Comparison of ENCODE assay signal across 23 cellular contexts in the genomic region with DNA sequence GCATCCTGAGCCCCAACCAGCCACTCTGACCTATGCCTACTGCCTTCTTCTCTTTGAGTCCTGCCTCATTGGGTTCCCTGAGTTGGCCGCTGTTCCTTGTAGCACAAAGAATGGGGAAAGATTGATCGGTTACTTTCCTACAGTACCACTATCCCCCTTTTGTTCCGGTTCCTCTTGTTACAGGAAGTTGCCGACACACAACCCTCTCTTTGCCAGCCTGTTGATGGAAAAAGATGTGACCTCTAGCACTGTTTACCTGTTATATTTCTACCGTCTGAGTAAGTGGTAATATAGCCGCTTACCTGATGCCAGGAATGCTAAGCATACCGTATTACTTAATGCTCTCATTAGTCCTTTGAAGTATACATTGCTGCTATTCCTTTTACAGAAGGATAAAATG. TPM values are rescaled to one million over a fixed set of nuclear protein-coding genes. Genes with fewer than 3 reads are reported as not detected.
A peak's percentile ranks its signal among the peaks of the same experiment; 100 is the strongest.
DNase-seq lines count a peak whose midpoint lies in the region; ATAC-seq, FAIRE-seq and TF ChIP-seq lines count a peak whose summit lies in the region.
"Had no signal": no experiment of that assay in that cellular context is flagged by ENCODE, and none has a peak within 500 bp of the region (broad histone marks: within the 10 kb centered on the region; RNA-seq: fewer than 3 reads in every experiment).

No MANE protein-coding gene starts in this region.

- no peaks in the 10 kb centered on the region for H3K36me3 ChIP-seq in astrocyte (ENCODE audit: insufficient read depth, low read length)
- no peaks in the 10 kb centered on the region for H3K36me3 ChIP-seq in right lobe of liver
- no peaks in the 10 kb centered on the region for H3K36me3 ChIP-seq in right atrium auricular region
- no peaks in the 10 kb centered on the region for H3K36me3 ChIP-seq in psoas muscle (ENCODE audit: insufficient read depth in 1 of 2, low read depth in 1 of 2)
- no peaks in the 10 kb centered on the region for H3K36me3 ChIP-seq in prostate gland
- H3K36me3 ChIP-seq: BE2C had no signal

- no peak overlapping the region for H3K9ac ChIP-seq in astrocyte (ENCODE audit: low read length)

- H3K27me3 Mint-ChIP-seq in astrocyte (ENCODE audit: low read depth, unreplicated experiment) = peaks cover 12% of the 10 kb centered on the region

- DNase-seq in MV-4-11 (lab: John Stamatoyannopoulos, UW) (peak; percentile 9), astrocyte (ENCODE audit: low read depth) (no peak), right lobe of liver (no peak), right atrium auricular region (ENCODE audit: low spot score) (no peak), psoas muscle (no peak), prostate gland (ENCODE audit: low spot score) (no peak)
- DNase-seq: BE2C; CD4-positive, alpha-beta memory T cell; DMS153; DMS79 treated with DMSO at 0.1 percent for 48 hours; EL had no signal

- peak overlapping the region; percentile 58 for H3K27ac Mint-ChIP-seq in astrocyte (ENCODE audit: unreplicated experiment)
- H3K27ac Mint-ChIP-seq: CD4-positive, alpha-beta memory T cell had no signal

- TF ChIP-seq CTCF in astrocyte (IDR thresholded peaks at IDR 0.05; ENCODE audit: insufficient read depth, low read depth, low read length) (no peak), right lobe of liver (IDR thresholded peaks at IDR 0.05) (no peak), right atrium auricular region (IDR thresholded peaks at IDR 0.05) (no peak), psoas muscle (IDR thresholded peaks at IDR 0.05) (no peak), prostate gland (IDR thresholded peaks at IDR 0.05) (no peak)

- H3K4me1 Mint-ChIP-seq in astrocyte (ENCODE audit: low read depth, unreplicated experiment) = peaks cover 9% of the 10 kb centered on the region
- H3K4me1 Mint-ChIP-seq: IgD-negative memory B cell had no signal

- H3K4me1 ChIP-seq in astrocyte (ENCODE audit: insufficient read depth, low read length) = peaks cover 4% of the 10 kb centered on the region
- H3K4me1 ChIP-seq in right lobe of liver = peaks cover 0 to 72% (median 23%) of the 10 kb centered on the region in 4 donors
- H3K4me1 ChIP-seq in right atrium auricular region = peaks cover 0 to 4% of the 10 kb centered on the region in 2 donors
- H3K4me1 ChIP-seq in psoas muscle = no peaks in the 10 kb centered on the region
- H3K4me1 ChIP-seq in prostate gland (replicated peaks) = no peaks in the 10 kb centered on the region
- H3K4me1 ChIP-seq: BE2C had no signal

- H3K27ac ChIP-seq in astrocyte (ENCODE audit: low read depth, low read length) = no peak overlapping the region
- peak overlapping the region in 2 of 3 donors; percentile 53 to 85 for H3K27ac ChIP-seq in right lobe of liver
- no peak overlapping the region for H3K27ac ChIP-seq in right atrium auricular region
- no peak overlapping the region for H3K27ac ChIP-seq in psoas muscle
- no peak overlapping the region for H3K27ac ChIP-seq in prostate gland
- H3K27ac ChIP-seq: A549, C4-2B had no signal

- H3K9me3 ChIP-seq in astrocyte (ENCODE audit: insufficient read depth, low read depth, low read length) (no peaks in the 10 kb centered on the region), right lobe of liver (no peaks in the 10 kb centered on the region), right atrium auricular region (no peaks in the 10 kb centered on the region), psoas muscle (no peaks in the 10 kb centered on the region), prostate gland (no peaks in the 10 kb centered on the region)
- H3K9me3 ChIP-seq: A549, BE2C had no signal

- H3K4me2 ChIP-seq in astrocyte (ENCODE audit: low read length) = no peak overlapping the region
- H3K4me2 ChIP-seq: A549 had no signal

- no peak overlapping the region for H2AFZ ChIP-seq in astrocyte (ENCODE audit: low read depth, low read length)

- FAIRE-seq in astrocyte (lab: Jason Lieb, UNC) = no peak
- FAIRE-seq: A549, D721Med, G401.6, GM12892, GM19239, H54 had no signal

- intact Hi-C loops in right lobe of liver (cut with DNase I) (no loop called here), psoas muscle (cut with DNase I) (no loop called here), prostate gland (cut with DNase I) (no loop called here)

- H3K4me3 ChIP-seq in astrocyte (ENCODE audit: insufficient read depth, low read depth, low read length) = no peak overlapping the region
- no peak overlapping the region for H3K4me3 ChIP-seq in right lobe of liver
- H3K4me3 ChIP-seq in right atrium auricular region = no peak overlapping the region
- no peak overlapping the region for H3K4me3 ChIP-seq in psoas muscle
- H3K4me3 ChIP-seq in prostate gland = no peak overlapping the region
- H3K4me3 ChIP-seq: A549 had no signal

- H3K27me3 ChIP-seq in astrocyte (ENCODE audit: insufficient read depth, low read length) (peaks cover 2% of the 10 kb centered on the region), right lobe of liver (no peaks in the 10 kb centered on the region), right atrium auricular region (no peaks in the 10 kb centered on the region), psoas muscle (ENCODE audit: insufficient read depth in 3 of 3, low read length in 2 of 3) (no peaks in the 10 kb centered on the region), prostate gland (replicated peaks; ENCODE audit: insufficient read depth) (no peaks in the 10 kb centered on the region)
- H3K27me3 ChIP-seq: BE2C had no signal

- H3K9me3 Mint-ChIP-seq in astrocyte (ENCODE audit: unreplicated experiment) = no peaks in the 10 kb centered on the region
- H3K9me3 Mint-ChIP-seq: CD4-positive, alpha-beta memory T cell; IgD-negative memory B cell had no signal

- H3K79me2 ChIP-seq in astrocyte (ENCODE audit: insufficient read depth, low read length) = no peaks in the 10 kb centered on the region

- 63% methylated on average over 7 of the region's 7 CpGs for WGBS in right lobe of liver (ENCODE audit: insufficient coverage, low coverage, low lambda C conversion rate, missing lambda C conversion rate)
- WGBS in psoas muscle, 3 donors = 46 to 60% (median 49%) methylated on average over 7 of the region's 7 CpGs
- 80% methylated on average over 7 of the region's 7 CpGs for WGBS in prostate gland

- H3K36me3 Mint-ChIP-seq in astrocyte (ENCODE audit: low read depth, unreplicated experiment) = no peaks in the 10 kb centered on the region
- H3K36me3 Mint-ChIP-seq: CD4-positive, alpha-beta memory T cell had no signal

- H3K4me3 Mint-ChIP-seq in astrocyte (ENCODE audit: unreplicated experiment) = peak overlapping the region; percentile 60
- H3K4me3 Mint-ChIP-seq: CD4-positive, alpha-beta memory T cell; IgD-negative memory B cell had no signal

- H4K20me1 ChIP-seq in astrocyte (ENCODE audit: insufficient read depth, low read length) = no peaks in the 10 kb centered on the region

- TF ChIP-seq POLR2A in right lobe of liver (IDR thresholded peaks at IDR 0.05) (no peak), prostate gland (IDR thresholded peaks at IDR 0.05) (no peak)

- ATAC-seq in right lobe of liver (no peak), psoas muscle (no peak), GM18858 (IDR thresholded peaks at IDR 0.05; ENCODE audit: unreplicated experiment) (no peak)
- ATAC-seq: A549, HCT116 had no signal

RNA-seq across cellular contexts. Expression of a gene that starts 9.7 kb away (rescaled TPM):
- not detected in 2 replicates for total RNA-seq in astrocyte
- 1,000 to 10,000 TPM in 4 of 6 experiments, 100 to 1,000 TPM in 2; 718 to 1,905 (median 1,079) TPM for total RNA-seq in right lobe of liver
- not detected for total RNA-seq in right atrium auricular region
- total RNA-seq in psoas muscle = not detected
- polyA plus RNA-seq in psoas muscle = not detected
- not detected for total RNA-seq in prostate gland
- total RNA-seq: CD4-positive, alpha-beta memory T cell; HT-29 had no signal
- polyA plus RNA-seq: AG04450; CD4-positive, alpha-beta memory T cell; IgD-negative memory B cell had no signal

RNA-seq across cellular contexts. Expression of a gene that starts 32.6 kb away (rescaled TPM):
- total RNA-seq in astrocyte (83.0 and 84.3 TPM in 2 replicates), right lobe of liver (10 to 100 TPM; 28.4 to 59.1 (median 49.2) TPM), right atrium auricular region (10 to 100 TPM; 39.1 to 39.3 TPM), psoas muscle (10 to 100 TPM; 10.3 to 24.2 (median 17.4) TPM), prostate gland (10 to 100 TPM; 34.9 to 42.5 TPM)
- 10 to 100 TPM; 35.4 to 49.2 (median 47.3) TPM for polyA plus RNA-seq in psoas muscle

RNA-seq across cellular contexts. Expression of a gene that starts 36.0 kb away (rescaled TPM):
- total RNA-seq in astrocyte (8.7 and 10.2 TPM in 2 replicates), right lobe of liver (1 to 10 TPM; 6.7 to 8.7 (median 7.5) TPM), right atrium auricular region (10 to 100 TPM in 1 of 2 donors, 1 to 10 TPM in 1; 8.6 to 10.3 TPM), psoas muscle (1 to 10 TPM; 4.9 to 7.8 (median 6.4) TPM), prostate gland (10 to 100 TPM; 10.4 to 26.0 TPM)
- polyA plus RNA-seq in psoas muscle = 10 to 100 TPM in 1 of 3 donors, 1 to 10 TPM in 2; 4.6 to 10.8 (median 7.6) TPM

RNA-seq across cellular contexts. Expression of a gene that starts 37.0 kb away (rescaled TPM):
- total RNA-seq in astrocyte (not detected in 2 replicates), right lobe of liver (100 to 1,000 TPM in 1 of 6 experiments, 10 to 100 TPM in 3, 1 to 10 TPM in 2; 4.4 to 195 (median 47.9) TPM), right atrium auricular region (not detected), psoas muscle (not detected), prostate gland (not detected)
- not detected for polyA plus RNA-seq in psoas muscle
- total RNA-seq: CD4-positive, alpha-beta memory T cell; HT-29 had no signal
- polyA plus RNA-seq: AG04450; CD4-positive, alpha-beta memory T cell; IgD-negative memory B cell had no signal

RNA-seq across cellular contexts. Expression of a gene that starts 59.0 kb away (rescaled TPM):
- total RNA-seq in astrocyte (1.3 and 2.1 TPM in 2 replicates), right lobe of liver (1 to 10 TPM in 5 of 6 experiments, under 1 TPM in 1; 0.86 to 2.6 (median 1.5) TPM), right atrium auricular region (under 1 TPM in 1 of 2 donors, not detected in 1; 0.67 TPM), psoas muscle (under 1 TPM; 0.37 to 0.75 (median 0.55) TPM), prostate gland (1 to 10 TPM; 1.0 to 1.1 TPM)
- 1 to 10 TPM in 1 of 3 donors, under 1 TPM in 2; 0.30 to 1.0 (median 0.65) TPM for polyA plus RNA-seq in psoas muscle
- polyA plus RNA-seq: IgD-negative memory B cell had no signal

Comparison
In these comparisons a context has a peak if more than half of its experiments do, and no peak if none do; other contexts are left out.
1. H3K27ac ChIP-seq: peak in right lobe of liver (2 of 3); none in astrocyte (single experiment), right atrium auricular region (0 of 2), psoas muscle (single experiment) and prostate gland (0 of 2).
2. RNA of a gene that starts 9.7 kb away (total RNA-seq): 718 to 1,905 TPM in right lobe of liver; not detected in psoas muscle, not detected in astrocyte, not detected in right atrium auricular region and not detected in prostate gland; every median in the first group is over 100 times any median in the second.